ENCODE assay signal across 7 cellular contexts in genomic region chr3:113746955-113747718, GRCh38. TPM values are rescaled to one million over a fixed set of nuclear protein-coding genes. Genes with fewer than 3 reads are reported as not detected.
DNase-seq lines count a peak whose midpoint lies in the region; ATAC-seq and TF ChIP-seq lines count a peak whose summit lies in the region.

Gene ATP6V1A (plus strand): TSS chr3:113747035. CDS start chr3:113778754, 31,719 bp downstream.

- RAD21 ChIA-PET in HCT116 (lab: Charles Lee; ENCODE audit: low non-redundant PET in 1 of 2, low total read pairs in 2 of 2, uncharacterized antibody in 2 of 2, unreplicated experiment in 2 of 2), result no interaction called here

- peaks cover 2 to 12% of the 10 kb centered on the region in 2 experiments; a peak in 1 of 4 replicates for H3K36me3 ChIP-seq in HCT116 (ENCODE audit: control insufficient read depth in 1 of 2, insufficient read depth in 2 of 2, low read length in 2 of 2)
- no peaks in the 10 kb centered on the region for H3K36me3 ChIP-seq in ectodermal cell (ENCODE audit: control insufficient read depth, insufficient read depth, low read length)
- H3K36me3 ChIP-seq in mesodermal cell (ENCODE audit: control insufficient read depth, insufficient read depth, low read length), result peaks cover 4% of the 10 kb centered on the region

- POLR2A ChIA-PET in HCT116 (lab: Charles Lee), result interaction anchor here (0.7 to 2.7 kb wide), 4 partner anchors 11 to 78 kb away, joined by 3 to 7 read pairs (median 3); no protein-coding TSS in a partner anchor
- POLR2A ChIA-PET in activated CD4-positive, alpha-beta memory T cell treated with anti-CD3 and anti-CD28 coated beads for 36 hours (lab: Charles Lee), result interaction anchor here (1.0 to 3.2 kb wide), 6 partner anchors 49 to 728 kb away, joined by 3 to 13 read pairs (median 3); partner anchors contain the start of genes CCDC191, QTRT2 and SPICE1

- peak within 1 kb of the TSS; percentile 100 for H3K27ac Mint-ChIP-seq in activated CD4-positive, alpha-beta memory T cell treated with anti-CD3 and anti-CD28 coated beads for 36 hours

- peak within 1 kb of the TSS; percentile 98 for H2AFZ ChIP-seq in HCT116 (ENCODE audit: low read depth, low read length, poor library complexity, severe bottlenecking)

- TF ChIP-seq CTCF in GM13976 (IDR thresholded peaks at IDR 0.05; ENCODE audit: borderline replicate concordance, control extremely low read depth, extremely low read depth, insufficient read depth, missing control alignments) (no peak), HCT116 (IDR thresholded peaks at IDR 0.05 in 2 of 3, conservative IDR thresholded peaks at IDR 0.05 in 1 of 3; ENCODE audit: borderline replicate concordance in 1 of 3, insufficient read depth in 1 of 3, low read depth in 2 of 3, low read length in 2 of 3) (no peak), NB4 (IDR thresholded peaks at IDR 0.05; ENCODE audit: low read depth, low read length) (no peak)

- peak within 1 kb of the TSS; percentile 99 for H3K9ac ChIP-seq in HCT116 (ENCODE audit: low read length)

- H3K9me3 ChIP-seq in HCT116 (ENCODE audit: control insufficient read depth in 1 of 2, insufficient read depth in 1 of 2, low read depth in 1 of 2, low read length in 2 of 2) (no peaks in the 10 kb centered on the region), ectodermal cell (ENCODE audit: control insufficient read depth, low read length) (no peaks in the 10 kb centered on the region), mesodermal cell (ENCODE audit: control insufficient read depth, low read length) (no peaks in the 10 kb centered on the region)

- H3K9me2 ChIP-seq in HCT116 (ENCODE audit: insufficient read depth), result no peaks in the 10 kb centered on the region

- H3K4me1 ChIP-seq in HCT116 (ENCODE audit: control insufficient read depth in 1 of 2, insufficient read depth in 2 of 2, low read length in 2 of 2) (peaks cover 6 to 23% of the 10 kb centered on the region in 2 experiments; a peak in 3 of 4 replicates), ectodermal cell (ENCODE audit: control insufficient read depth, insufficient read depth, low read length) (peaks cover 7% of the 10 kb centered on the region), mesodermal cell (ENCODE audit: control insufficient read depth, insufficient read depth, low read length, poor library complexity, severe bottlenecking) (peaks cover 4% of the 10 kb centered on the region)

- 1% methylated on average over 26 to 28 of the region's 31 CpGs for WGBS in ectodermal cell, 2 experiments
- 0 to 1% methylated on average over 10 to 19 of the region's 31 CpGs for WGBS in mesodermal cell (ENCODE audit: insufficient coverage in 2 of 2), 2 experiments

- peaks cover 51% of the 10 kb centered on the region for H3K4me1 Mint-ChIP-seq in activated CD4-positive, alpha-beta memory T cell treated with anti-CD3 and anti-CD28 coated beads for 36 hours (ENCODE audit: low read depth)

- TF ChIP-seq POLR2A in HCT116 (IDR thresholded peaks at IDR 0.05; ENCODE audit: borderline replicate concordance, extremely low read depth, insufficient read depth, insufficient read length) (no peak), NB4 (IDR thresholded peaks at IDR 0.05; ENCODE audit: extremely low read depth, insufficient read length) (peak; percentile 23)

- H3K27ac ChIP-seq in HCT116 (ENCODE audit: low read depth, low read length) (peak within 1 kb of the TSS; percentile 95), ectodermal cell (ENCODE audit: insufficient read depth, low read depth, low read length, poor library complexity, severe bottlenecking) (peak within 1 kb of the TSS; percentile 100), mesodermal cell (ENCODE audit: low read depth, low read length, severe bottlenecking) (peak within 1 kb of the TSS; percentile 100)

- intact Hi-C loops in HCT116 (cut with micrococcal nuclease), result no loop called here
- intact Hi-C loops in activated CD4-positive, alpha-beta memory T cell treated with anti-CD3 and anti-CD28 coated beads for 36 hours (cut with micrococcal nuclease), result loop anchor here (1.0 to 10.0 kb wide), 14 partner anchors 22 to 1605 kb away; partner anchors contain the start of genes CCDC191, GRAMD1C, QTRT2 and SIDT1

- in situ Hi-C loops in GM13976 (cut with MboI; ENCODE audit: low sequenced_read_pairs, unreplicated experiment), result no loop called here

- CTCF ChIA-PET in HCT116 (lab: Charles Lee), result no interaction called here
- CTCF ChIA-PET in activated CD4-positive, alpha-beta memory T cell treated with anti-CD3 and anti-CD28 coated beads for 36 hours (lab: Charles Lee), result interaction anchor here (0.6 to 3.3 kb wide), 8 partner anchors 9 to 672 kb away, joined by 3 to 45 read pairs (median 4); partner anchors contain the start of gene GRAMD1C

- peak within 1 kb of the TSS; percentile 91 for H3K4me3 Mint-ChIP-seq in activated CD4-positive, alpha-beta memory T cell treated with anti-CD3 and anti-CD28 coated beads for 36 hours

- DNase-seq in GM13976 (ENCODE audit: low spot score) (peak; percentile 83), HCT116 (ENCODE audit: low read depth, low spot score) (no peak), NB4 (ENCODE audit: low read depth) (peak; percentile 44)
- peak; percentile 79 for DNase-seq in activated CD4-positive, alpha-beta memory T cell treated with anti-CD3 and anti-CD28 coated beads for 36 hours
- peak; percentile 49 to 57 for DNase-seq in stimulated activated CD8-positive, alpha-beta memory T cell treated with anti-CD3 and anti-CD28 coated beads, Interleukin-15, amount 100 ng/mL, for 4 hours (ENCODE audit: low read depth in 2 of 2)

- peaks cover 22% of the 10 kb centered on the region; the same call in 1 of the 2 replicates for H4K20me1 ChIP-seq in HCT116 (ENCODE audit: insufficient read depth)

- H3K4me2 ChIP-seq in HCT116 (ENCODE audit: low read length), result peak within 1 kb of the TSS; percentile 90

- H3K27me3 ChIP-seq in HCT116 (ENCODE audit: insufficient read depth, low read length) (no peaks in the 10 kb centered on the region), ectodermal cell (ENCODE audit: control insufficient read depth, insufficient read depth, low read length, poor library complexity, severe bottlenecking) (no peaks in the 10 kb centered on the region)

- peaks cover 18% of the 10 kb centered on the region for H3K36me3 Mint-ChIP-seq in activated CD4-positive, alpha-beta memory T cell treated with anti-CD3 and anti-CD28 coated beads for 36 hours

- no peaks in the 10 kb centered on the region for H3K9me3 Mint-ChIP-seq in activated CD4-positive, alpha-beta memory T cell treated with anti-CD3 and anti-CD28 coated beads for 36 hours

- H3K27me3 Mint-ChIP-seq in activated CD4-positive, alpha-beta memory T cell treated with anti-CD3 and anti-CD28 coated beads for 36 hours, result no peaks in the 10 kb centered on the region

- TSS peak; percentile 67 for BruUV-seq in HCT116 (replicated peaks; lab: Mats Ljungman, UMichigan)

- peaks cover 73% of the 10 kb centered on the region for H3K79me2 ChIP-seq in HCT116 (ENCODE audit: insufficient read depth, low read length)

- peak; percentile 70 for ATAC-seq in HCT116

- H3K4me3 ChIP-seq in HCT116 (replicated peaks in 1 of 2; ENCODE audit: low read depth in 1 of 2, low read length in 2 of 2) (peak within 1 kb of the TSS; percentile 93), NB4 (ENCODE audit: low read depth, low read length) (peak within 1 kb of the TSS; percentile 86), ectodermal cell (ENCODE audit: insufficient read depth, low read depth, low read length) (peak within 1 kb of the TSS; percentile 97), mesodermal cell (ENCODE audit: extremely low read depth, insufficient read depth, low read length, poor library complexity, severe bottlenecking) (peak within 1 kb of the TSS; percentile 88)

- TF ChIP-seq RAD21 in HCT116 (IDR thresholded peaks at IDR 0.05; ENCODE audit: low read depth), result no peak

TF ChIP-seq in HCT116, 20 proteins besides CTCF, POLR2A, EP300 and RAD21:
- TF ChIP-seq FOSL1 (IDR thresholded peaks at IDR 0.05; ENCODE audit: low read depth) (no peak), POLR2AphosphoS5 (IDR thresholded peaks at IDR 0.05; ENCODE audit: low read depth, low read length) (peak; percentile 61; the same call in 1 of the 2 replicates), SP1 (IDR thresholded peaks at IDR 0.05; ENCODE audit: low read depth) (no peak), ZBTB33 (IDR thresholded peaks at IDR 0.05; ENCODE audit: extremely low read depth, insufficient replicate concordance, low read length) (no peak), CBX3 (IDR thresholded peaks at IDR 0.05; ENCODE audit: low read depth) (peak; percentile 45; the same call in 1 of the 2 replicates)

RNA-seq across cellular contexts. Expression of gene ATP6V1A, which starts in this region (rescaled TPM):
- total RNA-seq in HCT116 (2021; ENCODE audit: unreplicated experiment), result 54.7 TPM
- polyA plus RNA-seq in HCT116 (2012), result 10.2 and 12.9 TPM in 2 replicates
- total RNA-seq in activated CD4-positive, alpha-beta memory T cell treated with anti-CD3 and anti-CD28 coated beads for 36 hours, result 10 to 100 TPM; 43.5 to 45.4 TPM
- 46.0 TPM for polyA plus RNA-seq in ectodermal cell (2013, experiment 1 of 4)
- 47.0 TPM for polyA plus RNA-seq in ectodermal cell (2013, experiment 2 of 4)
- polyA plus RNA-seq in ectodermal cell (2013, experiment 3 of 4), result 34.7 TPM
- 36.2 TPM for polyA plus RNA-seq in ectodermal cell (2013, experiment 4 of 4)
- polyA plus RNA-seq in mesodermal cell (2013, experiment 1 of 2), result 35.4 TPM
- polyA plus RNA-seq in mesodermal cell (2013, experiment 2 of 2), result 35.3 TPM
